In the genomic region with DNA sequence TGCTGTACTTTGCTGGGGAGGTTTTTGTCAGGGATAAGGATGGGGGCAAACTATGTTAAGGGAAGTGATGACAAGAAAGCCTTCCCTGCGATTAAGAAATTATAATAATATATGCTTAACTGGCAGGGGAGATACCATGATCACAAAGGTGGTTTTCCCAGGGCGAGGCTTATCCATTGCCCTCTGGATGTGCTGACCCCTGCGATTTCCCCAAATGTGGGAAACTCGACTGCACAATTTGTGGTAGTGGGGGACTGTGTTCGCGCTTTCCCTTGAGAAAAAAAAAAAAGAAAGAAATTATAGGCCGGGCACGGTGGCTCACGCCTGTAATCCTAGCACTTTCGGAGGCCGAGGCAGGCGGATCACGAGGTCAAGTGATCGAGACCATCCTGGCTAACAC, we compare ENCODE assay signal across 19 cellular contexts.
"Had no signal": no experiment of that assay in that cellular context is flagged by ENCODE, and none has a peak within 500 bp of the region (broad histone marks: within the 10 kb centered on the region; RNA-seq: fewer than 3 reads in every experiment).

No MANE protein-coding gene starts in this region.

- H3K4me3 ChIP-seq: esophagus muscularis mucosa, gastroesophageal sphincter, spleen, tibial nerve had no signal

- H3K4me3 Mint-ChIP-seq: activated CD4-positive, alpha-beta T cell treated with anti-CD3 and anti-CD28 coated beads for 36 hours; nephron; T-cell had no signal

- H3K27me3 Mint-ChIP-seq: activated CD4-positive, alpha-beta T cell treated with anti-CD3 and anti-CD28 coated beads for 36 hours had no signal

- H3K9me3 Mint-ChIP-seq: T-cell had no signal

- H3K27ac Mint-ChIP-seq: activated CD4-positive, alpha-beta T cell treated with anti-CD3 and anti-CD28 coated beads for 36 hours; nephron; T-cell had no signal

- DNase-seq: activated CD4-positive, alpha-beta T cell treated with anti-CD3 and anti-CD28 coated beads for 36 hours; activated CD4-positive, alpha-beta T cell treated with anti-CD3 and anti-CD28 coated beads, Interleukin-2, amount 50 U/mL, for 4 hours; activated CD4-positive, CD25-positive, alpha-beta regulatory T cell; activated effector memory CD4-positive, alpha-beta T cell treated with anti-CD3 and anti-CD28 coated beads, Interleukin-2, amount 50 U/mL, for 16 hours; activated naive CD4-positive, alpha-beta T cell treated with anti-CD3 and anti-CD28 coated beads, Interleukin-2, amount 50 U/mL, for 16 hours; amniotic stem cell; caudate nucleus; hippocampal formation; left cardiac atrium; left ventricle myocardium superior; posterior cingulate gyrus; right cardiac atrium; spleen; stimulated activated naive CD4-positive, alpha-beta T cell treated with Interleukin-2 at 50 U/mL for 16 hours had no signal
